ENCODE assay signal across 27 cellular contexts in the genomic region with DNA sequence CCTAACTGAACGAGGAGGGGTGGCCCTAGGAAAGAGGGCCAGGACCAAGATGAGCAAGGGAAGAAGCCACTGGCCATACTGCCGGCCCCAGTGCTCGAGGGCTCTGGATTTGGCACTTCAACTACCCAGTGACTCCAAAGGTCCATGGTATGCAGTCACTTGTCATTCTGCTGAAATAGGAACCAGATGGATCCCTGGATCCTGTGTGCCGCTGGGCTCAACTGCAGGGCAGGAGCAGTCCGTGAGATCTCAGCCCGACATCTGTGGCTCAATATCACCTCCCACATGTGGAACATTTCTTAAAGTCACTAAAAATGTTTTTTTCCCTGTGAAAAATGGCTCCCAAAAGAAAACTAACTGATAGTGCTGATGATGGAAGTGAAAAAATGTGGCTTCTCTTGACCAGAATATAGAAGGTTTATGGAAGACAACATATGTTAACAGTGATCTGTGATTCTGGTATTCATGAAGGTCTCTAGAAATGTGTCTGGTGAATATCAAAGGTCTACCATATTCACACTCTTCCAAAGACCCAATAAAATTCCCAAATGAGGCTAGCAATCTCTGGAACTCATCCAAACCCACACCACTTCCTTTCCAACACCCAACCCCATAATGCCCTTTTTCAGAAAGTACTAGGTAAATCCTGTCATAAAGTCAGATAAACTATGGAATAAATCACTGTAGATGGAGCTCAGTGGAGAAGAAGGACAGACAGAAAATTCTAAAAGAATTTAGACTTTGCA. TPM values are rescaled to one million over a fixed set of nuclear protein-coding genes. Genes with fewer than 3 reads are reported as not detected.
DNase-seq lines count a peak whose midpoint lies in the region; ATAC-seq and TF ChIP-seq lines count a peak whose summit lies in the region.
"Had no signal": no experiment of that assay in that cellular context is flagged by ENCODE, and none has a peak within 500 bp of the region (broad histone marks: within the 10 kb centered on the region; RNA-seq: fewer than 3 reads in every experiment).

No MANE protein-coding gene starts in this region.

- POLR2A ChIA-PET in CD8-positive, alpha-beta T cell (lab: Charles Lee), result no interaction called here

- CTCF ChIA-PET in CD8-positive, alpha-beta T cell (lab: Charles Lee), result interaction anchor here (3.2 kb wide), 1 partner anchor 24 kb away, joined by 8 read pairs; a partner anchor contains a TSS

- H3K4me3 Mint-ChIP-seq in CD8-positive, alpha-beta T cell, result no peak overlapping the region

- intact Hi-C loops in CD8-positive, alpha-beta T cell (cut with DNase I, micrococcal nuclease), result no loop called here
- intact Hi-C loops in left lung (cut with DNase I), result no loop called here

- H3K4me3 ChIP-seq in AG10803 (ENCODE audit: low read length) (no peak overlapping the region), left lung (no peak overlapping the region)
- H3K4me3 ChIP-seq in CD8-positive, alpha-beta T cell (ENCODE audit: low read depth, low read length), result no peak overlapping the region
- H3K4me3 ChIP-seq: body of pancreas, esophagus muscularis mucosa, gastroesophageal sphincter, SK-N-MC, stomach had no signal

- no peak overlapping the region for H3K27ac ChIP-seq in CD8-positive, alpha-beta T cell (ENCODE audit: low read depth, low read length)
- H3K27ac ChIP-seq in left lung, result no peak overlapping the region
- H3K27ac ChIP-seq: body of pancreas, esophagus muscularis mucosa, gastroesophageal sphincter, KMS-11, SK-N-MC, stomach had no signal

- H3K4me1 ChIP-seq in CD8-positive, alpha-beta T cell (ENCODE audit: insufficient read depth, low read length), result peaks cover 20% of the 10 kb centered on the region
- H3K4me1 ChIP-seq in left lung, result peaks cover 0 to 7% of the 10 kb centered on the region in 2 donors
- H3K4me1 ChIP-seq: body of pancreas, esophagus muscularis mucosa, gastroesophageal sphincter, stomach had no signal

- peaks cover 82% of the 10 kb centered on the region for H3K36me3 Mint-ChIP-seq in CD8-positive, alpha-beta T cell

- H3K36me3 ChIP-seq in CD8-positive, alpha-beta T cell (ENCODE audit: insufficient read depth, low read length), result peaks cover 56% of the 10 kb centered on the region
- H3K36me3 ChIP-seq in left lung, result peaks cover 0 to 78% of the 10 kb centered on the region in 2 donors

- no peaks in the 10 kb centered on the region for H3K9me3 Mint-ChIP-seq in CD8-positive, alpha-beta T cell
- H3K9me3 Mint-ChIP-seq: activated T-helper 2 cell treated with anti-CD3 and anti-CD28 coated beads, Interferon-gamma antibody, Interleukin-2, Interleukin-4, amounts not matched to agents 10 μg/mL and 5 μg/mL and 100 μg/mL, durations not matched to agents 14 hours and 24 hours and 36 hours had no signal

- H3K27ac Mint-ChIP-seq in CD8-positive, alpha-beta T cell, result peak overlapping the region; percentile 74
- H3K27ac Mint-ChIP-seq: activated T-helper 2 cell treated with anti-CD3 and anti-CD28 coated beads, Interferon-gamma antibody, Interleukin-2, Interleukin-4, amounts not matched to agents 10 μg/mL and 5 μg/mL and 100 μg/mL, durations not matched to agents 14 hours and 24 hours and 36 hours had no signal

- H3K4me1 Mint-ChIP-seq in CD8-positive, alpha-beta T cell (ENCODE audit: low read depth), result peaks cover 22% of the 10 kb centered on the region

- no peak for ATAC-seq in CD8-positive, alpha-beta T cell
- no peak for ATAC-seq in left lung
- ATAC-seq: body of pancreas, gastroesophageal sphincter, sciatic nerve had no signal

- no peaks in the 10 kb centered on the region for H3K9me3 ChIP-seq in CD8-positive, alpha-beta T cell (ENCODE audit: low read length)
- no peaks in the 10 kb centered on the region for H3K9me3 ChIP-seq in left lung
- H3K9me3 ChIP-seq: body of pancreas, esophagus muscularis mucosa, gastroesophageal sphincter, stomach had no signal

- H3K27me3 Mint-ChIP-seq in CD8-positive, alpha-beta T cell (ENCODE audit: low read depth), result no peaks in the 10 kb centered on the region

- peak; percentile 47 for DNase-seq in AG10803 (ENCODE audit: low read depth)
- no peak for DNase-seq in CD8-positive, alpha-beta T cell
- DNase-seq in amniotic epithelial cell (ENCODE audit: low read depth), result peak; percentile 69
- peak; percentile 24 for DNase-seq in middle frontal gyrus (ENCODE audit: extremely low spot score, low spot score)
- no peak for DNase-seq in kidney glomerular epithelial cell (lab: John Stamatoyannopoulos, UW)
- no peak for DNase-seq in HuH-7.5 (ENCODE audit: low spot score)
- no peak for DNase-seq in left lung
- DNase-seq in SIG-M5 treated with dmso at 0.1 percent for 504 hours (lab: John Stamatoyannopoulos, UW; ENCODE audit: unreplicated experiment), result no peak
- DNase-seq: activated CD4-positive, alpha-beta T cell treated with anti-CD3 and anti-CD28 coated beads for 48 hours; body of pancreas; effector CD4-positive, alpha-beta T cell; hypothalamus; MV-4-11; NCI-H187; NCI-H2171 treated with DMSO at 0.1 percent for 48 hours; NCI-H526; RPMI8226; stimulated activated CD4-positive, alpha-beta T cell treated with anti-CD3 and anti-CD28 coated beads, Interleukin-15, amount 100 ng/mL, for 24 hours; stomach; trophoblast cell had no signal

- H3K27me3 ChIP-seq in CD8-positive, alpha-beta T cell (ENCODE audit: insufficient read depth, low read length), result no peaks in the 10 kb centered on the region
- H3K27me3 ChIP-seq in left lung, result no peaks in the 10 kb centered on the region
- H3K27me3 ChIP-seq: body of pancreas, esophagus muscularis mucosa, gastroesophageal sphincter, stomach had no signal

- TF ChIP-seq CTCF in AG10803 (conservative IDR thresholded peaks at IDR 0.05; ENCODE audit: low read length) (no peak), left lung (IDR thresholded peaks at IDR 0.05) (no peak)
- no peak for TF ChIP-seq CTCF in CD8-positive, alpha-beta T cell (IDR thresholded peaks at IDR 0.05)

RNA-seq across cellular contexts. Expression of a gene that starts 24.1 kb away (rescaled TPM):
- 10 to 100 TPM in 1 of 2 experiments, 1 to 10 TPM in 1; 9.1 to 11.8 TPM for total RNA-seq in CD8-positive, alpha-beta T cell
- 10 to 100 TPM; 13.6 to 25.2 TPM for total RNA-seq in left lung

RNA-seq across cellular contexts. Expression of a gene that starts 47.8 kb away (rescaled TPM):
- total RNA-seq in CD8-positive, alpha-beta T cell, result under 1 TPM; 0.08 to 0.11 TPM
- total RNA-seq in left lung, result 1 to 10 TPM in 1 of 2 donors, under 1 TPM in 1; 0.13 to 1.0 TPM
- total RNA-seq: activated T-helper 2 cell treated with anti-CD3 and anti-CD28 coated beads, Interferon-gamma antibody, Interleukin-2, Interleukin-4, amounts not matched to agents 10 μg/mL and 5 μg/mL and 100 μg/mL, durations not matched to agents 14 hours and 24 hours and 36 hours; body of pancreas; T-helper 2 cell treated with Interferon-gamma antibody and Interleukin-4, amounts not matched to agents 100 ng/mL and 5 ng/mL, for 36 hours had no signal

Comparison
In these comparisons a context has a peak if more than half of its experiments do, and no peak if none do; other contexts are left out.
1. DNase-seq: peak in AG10803 (single experiment), amniotic epithelial cell (single experiment) and middle frontal gyrus (single experiment); none in CD8-positive, alpha-beta T cell (0 of 7), kidney glomerular epithelial cell (single experiment), HuH-7.5 (single experiment), left lung (0 of 2) and SIG-M5 treated with dmso at 0.1 percent for 504 hours (single experiment).